Comparison of ENCODE assay signal across 34 cellular contexts in the genomic region with DNA sequence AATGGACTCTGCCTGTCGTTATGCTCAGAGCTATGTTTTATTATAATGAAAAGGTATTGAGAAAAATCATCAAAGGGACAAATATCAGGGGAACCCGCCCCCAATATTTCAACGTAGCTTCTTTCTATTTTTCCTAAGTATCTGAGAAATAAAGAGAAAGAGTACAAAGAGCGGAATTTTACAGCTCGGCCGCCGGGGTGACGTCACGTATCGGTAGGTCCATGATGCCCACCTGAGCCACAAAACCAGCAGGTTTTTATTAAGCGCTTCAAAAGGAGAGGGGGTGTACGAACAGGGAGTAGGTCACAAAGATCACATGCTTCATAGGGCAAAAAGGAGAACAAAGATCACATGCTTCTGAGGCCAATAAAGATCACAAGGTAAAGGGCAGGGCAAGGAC.
"Had no signal": no experiment of that assay in that cellular context is flagged by ENCODE, and none has a peak within 500 bp of the region (broad histone marks: within the 10 kb centered on the region; RNA-seq: fewer than 3 reads in every experiment).

No MANE protein-coding gene starts in this region.

- H3K27ac ChIP-seq: adrenal gland, ascending aorta, body of pancreas, brain microvascular endothelial cell, breast epithelium, cardiac muscle cell had no signal

- ATAC-seq: activated naive CD4-positive, alpha-beta T cell treated with anti-CD3 and anti-CD28 coated beads, Interleukin-2, amount 50 U/mL, for 72 hours; activated naive CD8-positive, alpha-beta T cell treated with anti-CD3 and anti-CD28 coated beads, Interleukin-2, amount 50 U/mL, for 24 hours; activated T-cell treated with anti-CD3 and anti-CD28 coated beads, Interleukin-2, amount 50 U/mL, for 4 hours; activated T-cell treated with anti-CD3 and anti-CD28 coated beads, Interleukin-2, amount 50 U/mL, for 72 hours; activated T-helper 17 cell treated with anti-CD3 and anti-CD28 coated beads, Interleukin-2, amount 50 U/mL, for 72 hours; body of pancreas had no signal

- DNase-seq: activated effector memory CD4-positive, alpha-beta T cell treated with anti-CD3 and anti-CD28 coated beads, Interleukin-2, amount 50 U/mL, for 16 hours; activated effector memory CD4-positive, alpha-beta T cell treated with Interleukin-2 at 50 U/mL for 16 hours; activated gamma-delta T cell; activated gamma-delta T cell treated with Interleukin-2 at 50 U/mL for 16 hours; activated naive CD4-positive, alpha-beta T cell; activated naive CD4-positive, alpha-beta T cell treated with anti-CD3 and anti-CD28 coated beads for 36 hours; activated naive CD4-positive, alpha-beta T cell treated with anti-CD3 and anti-CD28 coated beads, Interleukin-2, amount 10 ng/mL, durations not matched to agents 7 days and 5 days; activated naive CD4-positive, alpha-beta T cell treated with anti-CD3 and anti-CD28 coated beads, Interleukin-2, amount 50 U/mL, for 16 hours; activated naive CD4-positive, alpha-beta T cell treated with Interleukin-2 at 50 U/mL for 16 hours; activated naive CD8-positive, alpha-beta T cell treated with anti-CD3 and anti-CD28 coated beads for 36 hours; activated naive CD8-positive, alpha-beta T cell treated with anti-CD3 and anti-CD28 coated beads, Interleukin-2, amount 10 ng/mL, durations not matched to agents 7 days and 5 days; activated naive CD8-positive, alpha-beta T cell treated with anti-CD3 and anti-CD28 coated beads, Interleukin-2, amount 50 U/mL, for 24 hours; activated T-cell treated with anti-CD3 and anti-CD28 coated beads, Interleukin-2, amount 50 U/mL, for 1 hour; activated T-cell treated with anti-CD3 and anti-CD28 coated beads, Interleukin-2, amount 50 U/mL, for 24 hours; activated T-cell treated with anti-CD3 and anti-CD28 coated beads, Interleukin-2, amount 50 U/mL, for 4 hours; activated T-cell treated with anti-CD3 and anti-CD28 coated beads, Interleukin-2, amount 50 U/mL, for 48 hours; activated T-cell treated with anti-CD3 and anti-CD28 coated beads, Interleukin-2, amount 50 U/mL, for 72 hours; adrenal gland; amniotic stem cell; amygdala; anterior cingulate cortex; aorta; body of pancreas; brain microvascular endothelial cell; caudate nucleus; central memory CD4-positive, alpha-beta T cell; cerebellar nuclear complex had no signal

- H3K4me3 ChIP-seq: adrenal gland, ascending aorta, body of pancreas, breast epithelium, cardiac muscle cell had no signal

- H3K4me1 ChIP-seq: adrenal gland, ascending aorta, body of pancreas, breast epithelium had no signal

- H3K36me3 ChIP-seq: adrenal gland, ascending aorta, brain microvascular endothelial cell, breast epithelium, cardiac muscle cell had no signal

- FAIRE-seq: astrocyte, bronchial epithelial cell had no signal

- H3K27me3 ChIP-seq: adrenal gland, ascending aorta, body of pancreas, brain microvascular endothelial cell, breast epithelium, cardiac muscle cell had no signal

- H3K9me3 ChIP-seq: adrenal gland, ascending aorta, body of pancreas, breast epithelium had no signal
